Comparison of ENCODE assay signal across 13 cellular contexts in genomic region chr5:71533142-71533541, GRCh38. TPM values are rescaled to one million over a fixed set of nuclear protein-coding genes. Genes with fewer than 3 reads are reported as not detected.
DNase-seq lines count a peak whose midpoint lies in the region; ATAC-seq, FAIRE-seq and TF ChIP-seq lines count a peak whose summit lies in the region.
"Had no signal": no experiment of that assay in that cellular context is flagged by ENCODE, and none has a peak within 500 bp of the region (broad histone marks: within the 10 kb centered on the region; RNA-seq: fewer than 3 reads in every experiment).

No MANE protein-coding gene starts in this region.

- peaks cover 28% of the 10 kb centered on the region for H3F3A ChIP-seq in GM23248 (ENCODE audit: insufficient read depth)

- no peak overlapping the region for H3K23ac ChIP-seq in mesenchymal stem cell (ENCODE audit: low read length in 2 of 2)

- H4K20me1 ChIP-seq in GM23248 (ENCODE audit: insufficient read depth), result no peaks in the 10 kb centered on the region
- no peaks in the 10 kb centered on the region for H4K20me1 ChIP-seq in GM12878 (ENCODE audit: control insufficient read depth, insufficient read depth)

- H3K14ac ChIP-seq in mesenchymal stem cell (ENCODE audit: low read length in 2 of 2), result no peak overlapping the region

- no peak overlapping the region for H4K8ac ChIP-seq in mesenchymal stem cell (ENCODE audit: low read length)

- no peak for TF ChIP-seq EP300 in GM12878 (IDR thresholded peaks at IDR 0.05; ENCODE audit: borderline replicate concordance in 1 of 2, control insufficient read depth in 1 of 2, low read depth in 2 of 2, low read length in 2 of 2)

- H4K91ac ChIP-seq in mesenchymal stem cell (ENCODE audit: low read length), result no peak overlapping the region

- peak; percentile 18 for FAIRE-seq in GM12878 (lab: Jason Lieb, UNC)
- FAIRE-seq: small intestine had no signal

- TF ChIP-seq CTCF in C4-2B (conservative IDR thresholded peaks at IDR 0.05) (no peak), GM12878 (IDR thresholded peaks at IDR 0.05 in 2 of 3, conservative IDR thresholded peaks at IDR 0.05 in 1 of 3; ENCODE audit: control insufficient read depth in 2 of 3, extremely low read depth in 1 of 3, insufficient read depth in 1 of 3, low read depth in 3 of 3, low read length in 3 of 3) (no peak), coronary artery (IDR thresholded peaks at IDR 0.05) (no peak)

- SMC1A ChIA-PET in GM12878 (lab: Charles Lee; ENCODE audit: uncharacterized antibody, unreplicated experiment), result interaction anchor here (0.9 kb wide), 1 partner anchor 11 kb away, joined by 3 read pairs; no protein-coding TSS in a partner anchor

- peaks cover 19% of the 10 kb centered on the region for H3K79me1 ChIP-seq in mesenchymal stem cell (replicated peaks; ENCODE audit: low read length, poor library complexity, severe bottlenecking)

- H3K9ac ChIP-seq in GM23248, result no peak overlapping the region
- no peak overlapping the region for H3K9ac ChIP-seq in GM12878 (ENCODE audit: control insufficient read depth, insufficient read depth, low read length)
- H3K9ac ChIP-seq in mesenchymal stem cell (ENCODE audit: low read length), result peak overlapping the region; percentile 38

- H3K4me3 ChIP-seq in GM23248 (no peak overlapping the region), GM12878 (no peak overlapping the region), mesenchymal stem cell (ENCODE audit: insufficient read depth in 1 of 2, low read depth in 1 of 2, low read length in 2 of 2) (no peak overlapping the region), coronary artery (no peak overlapping the region)
- H3K4me3 ChIP-seq: SJSA1 had no signal

- H3K18ac ChIP-seq in mesenchymal stem cell (ENCODE audit: low read depth in 1 of 2, low read length in 2 of 2), result no peak overlapping the region

- no peak for TF ChIP-seq POLR2A in GM12878 (IDR thresholded peaks at IDR 0.05; ENCODE audit: low read depth, low read length)

- H3K79me2 ChIP-seq in GM23248 (ENCODE audit: insufficient read depth), result peaks cover 40% of the 10 kb centered on the region; the same call in 1 of the 2 replicates
- H3K79me2 ChIP-seq in GM12878 (ENCODE audit: control insufficient read depth, insufficient read depth, low read length), result no peaks in the 10 kb centered on the region

- in situ Hi-C loops in GM23248 (cut with MboI), result no loop called here
- in situ Hi-C loops in GM12878 (cut with MboI), result no loop called here

- no peak overlapping the region for H2BK15ac ChIP-seq in mesenchymal stem cell (ENCODE audit: low read depth, poor library complexity, severe bottlenecking)

- ATAC-seq in GM12878, result no peak
- ATAC-seq in GM18498 (IDR thresholded peaks at IDR 0.05; ENCODE audit: unreplicated experiment), result no peak
- no peak for ATAC-seq in GM21528 (IDR thresholded peaks at IDR 0.05; ENCODE audit: low FRiP score, unreplicated experiment)
- no peak for ATAC-seq in GM18870 (IDR thresholded peaks at IDR 0.05; ENCODE audit: unreplicated experiment)

- POLR2A ChIA-PET in GM12878 (lab: Charles Lee), result no interaction called here

- H3K9me2 ChIP-seq in GM23248 (ENCODE audit: insufficient read depth), result no peaks in the 10 kb centered on the region

- H2BK12ac ChIP-seq in mesenchymal stem cell (ENCODE audit: low read length in 2 of 2), result no peak overlapping the region

- RAD21 ChIA-PET in GM12878 (lab: Charles Lee; ENCODE audit: unreplicated experiment), result no interaction called here

- intact Hi-C loops in GM12878 (cut with micrococcal nuclease; ENCODE audit: unreplicated experiment), result no loop called here

- TF ChIP-seq RAD21 in GM12878 (IDR thresholded peaks at IDR 0.05; ENCODE audit: insufficient read depth, low read depth, low read length), result no peak

- H3K27ac ChIP-seq in C4-2B, result peak overlapping the region; percentile 26; the same call in 1 of the 2 replicates
- H3K27ac ChIP-seq in GM23248, result peak overlapping the region; percentile 65
- H3K27ac ChIP-seq in GM12878 (ENCODE audit: control insufficient read depth, insufficient read depth), result no peak overlapping the region; the same call in 1 of the 2 replicates
- no peak overlapping the region for H3K27ac ChIP-seq in mesenchymal stem cell (ENCODE audit: low read length, poor library complexity, severe bottlenecking)
- H3K27ac ChIP-seq in coronary artery, result no peak overlapping the region
- H3K27ac ChIP-seq: SJSA1 had no signal

- peak; percentile 67 for DNase-seq in GM23248
- DNase-seq in GM12878 (ENCODE audit: low read depth, low spot score), result no peak
- DNase-seq in mesenchymal stem cell, result no peak
- DNase-seq in coronary artery (ENCODE audit: low spot score), result no peak
- DNase-seq: activated gamma-delta T cell; effector CD8-positive, alpha-beta T cell; NCI-H226 had no signal

- peaks cover 18% of the 10 kb centered on the region; the same call in 1 of the 2 replicates for H3K36me3 ChIP-seq in GM23248 (ENCODE audit: low read depth)
- H3K36me3 ChIP-seq in GM12878 (ENCODE audit: control insufficient read depth in 2 of 2, insufficient read depth in 2 of 2, low read length in 1 of 2), result peaks cover 1 to 8% of the 10 kb centered on the region in 2 experiments; a peak in 2 of 4 replicates
- H3K36me3 ChIP-seq in mesenchymal stem cell (ENCODE audit: control insufficient read depth in 1 of 2, insufficient read depth in 2 of 2, low read depth in 1 of 2, low read length in 2 of 2), result peaks cover 24 to 43% of the 10 kb centered on the region in 2 experiments

- no peak overlapping the region for H3K4me2 ChIP-seq in GM23248 (ENCODE audit: unreplicated experiment)
- no peak overlapping the region for H3K4me2 ChIP-seq in GM12878 (ENCODE audit: control insufficient read depth, insufficient read depth)
- no peak overlapping the region for H3K4me2 ChIP-seq in mesenchymal stem cell (ENCODE audit: low read length, poor library complexity, severe bottlenecking)

- H3K4ac ChIP-seq in mesenchymal stem cell (ENCODE audit: low read depth in 1 of 2, low read length in 2 of 2), result no peak overlapping the region

- H2BK5ac ChIP-seq in mesenchymal stem cell (ENCODE audit: low read depth, low read length, poor library complexity, severe bottlenecking), result no peak overlapping the region

- H2AFZ ChIP-seq in GM23248 (no peak overlapping the region), GM12878 (ENCODE audit: control insufficient read depth, low read depth, low read length) (no peak overlapping the region), mesenchymal stem cell (ENCODE audit: low read depth, low read length) (no peak overlapping the region)

- WGBS in GM23248 (ENCODE audit: low coverage in 1 of 2, low lambda C conversion rate in 2 of 2, missing lambda C conversion rate in 2 of 2), 2 experiments, result 89 to 94% methylated on average over 3 of the region's 3 CpGs
- WGBS in GM12878 (ENCODE audit: insufficient coverage, insufficient replicate concordance, low lambda C conversion rate, missing lambda C conversion rate), result 49% methylated on average over 3 of the region's 3 CpGs
- WGBS in mesenchymal stem cell, result 91% methylated on average over 3 of the region's 3 CpGs

- no peak overlapping the region for H2AK5ac ChIP-seq in mesenchymal stem cell (ENCODE audit: low read length, severe bottlenecking)

- BruUV-seq in GM12878 (replicated peaks; lab: Mats Ljungman, UMichigan), result no TSS peak

- H2BK120ac ChIP-seq in mesenchymal stem cell (ENCODE audit: low read depth, low read length), result no peak overlapping the region

- CTCF ChIA-PET in GM12878 (lab: Yijun Ruan, JAX), result interaction anchor here (0.8 to 2.0 kb wide), 3 partner anchors 55 to 68 kb away, joined by 3 to 6 read pairs (median 4); no protein-coding TSS in a partner anchor

- H3K9me3 ChIP-seq in GM23248 (ENCODE audit: low read depth) (no peaks in the 10 kb centered on the region), GM12878 (replicated peaks; ENCODE audit: control insufficient read depth, insufficient read depth, low read length) (no peaks in the 10 kb centered on the region), mesenchymal stem cell (ENCODE audit: control insufficient read depth, low read length) (no peaks in the 10 kb centered on the region)
- H3K9me3 ChIP-seq: SJSA1 had no signal

- H3K4me1 ChIP-seq in GM23248 (ENCODE audit: insufficient read depth) (peaks cover 20% of the 10 kb centered on the region), GM12878 (ENCODE audit: control insufficient read depth, insufficient read depth, low read length) (peaks cover 3% of the 10 kb centered on the region), mesenchymal stem cell (ENCODE audit: control insufficient read depth, insufficient read depth, low read depth, low read length) (peaks cover 2% of the 10 kb centered on the region)
- H3K4me1 ChIP-seq: SJSA1 had no signal

- H3K27me3 ChIP-seq in GM23248 (replicated peaks; ENCODE audit: insufficient read depth) (no peaks in the 10 kb centered on the region), GM12878 (replicated peaks in 1 of 2; ENCODE audit: control insufficient read depth in 2 of 2, insufficient read depth in 2 of 2, low read length in 1 of 2) (no peaks in the 10 kb centered on the region), mesenchymal stem cell (ENCODE audit: control insufficient read depth in 1 of 2, insufficient read depth in 1 of 2, low read length in 2 of 2) (no peaks in the 10 kb centered on the region)
- H3K27me3 ChIP-seq: SJSA1 had no signal

TF ChIP-seq in GM12878, 131 proteins besides CTCF, POLR2A, EP300 and RAD21 (continues in another document):
- TF ChIP-seq SPI1 (IDR thresholded peaks at IDR 0.05; ENCODE audit: borderline replicate concordance, insufficient read depth, low read depth, low read length) (peak; percentile 23; the same call in 1 of the 2 replicates), IKZF2 (IDR thresholded peaks at IDR 0.05) (0 out of 4 replicates have a peak, but pooled peaks of 1 of the 2 experiments have one; percentile 8)

RNA-seq across cellular contexts. Expression of gene MCCC2, which starts 54.0 kb away (rescaled TPM):
- total RNA-seq in GM23248 (2014; rRNA removed; shearing (Covaris generic)), result 11.6 and 23.9 TPM in 2 replicates
- polyA plus RNA-seq in GM23248 (2016; fragmentation: Nextera tagmentation; extraction: Ambion mirVana) (17.8 and 18.5 TPM in 2 replicates), GM12878 (2011; rRNA removed) (96.4 and 116 TPM in 2 replicates), GM12878 (2014; fragmentation: Illumina TruSeq; extraction: Trizol) (103 and 125 TPM in 2 replicates), GM12878 (2014; fragmentation: Nextera tagmentation; extraction: Ambion mirVana) (10 to 100 TPM; 22.2 to 29.1 TPM), GM12878 (2014; rRNA removed) (61.8 and 69.9 TPM in 2 replicates), GM12878 (2016; fragmentation: Nextera tagmentation; extraction: Ambion mirVana) (100 to 1,000 TPM; 102 to 106 TPM)
- 113 and 123 TPM in 2 replicates for total RNA-seq in GM12878 (2013; cell fraction: nucleolus; rRNA removed)
- total RNA-seq in GM12878 (2014; rRNA removed) (56.6 and 63.7 TPM in 2 replicates), GM12878 (2014; rRNA removed; fragmentation: Illumina TruSeq; extraction: Trizol) (66.9 and 67.6 TPM in 2 replicates), GM12878 (2021) (85.6 and 87.9 TPM in 2 replicates)
- polyA plus RNA-seq in GM12878 (2011; ENCODE audit: low read depth), result 32.3 TPM
- polyA plus RNA-seq in GM12878 (2011; cell fraction: cytosol; rRNA removed), result 63.2 and 75.9 TPM in 2 replicates
- polyA plus RNA-seq in GM12878 (2011; cell fraction: nucleus; rRNA removed), result 46.2 and 64.3 TPM in 2 replicates
- 39.2 and 46.5 TPM in 2 replicates for polyA plus RNA-seq in GM12878 (2012)
- 65.3 and 72.5 TPM in 2 replicates for polyA minus RNA-seq in GM12878 (2011; rRNA and poly(A)+ RNA removed)
- 29.0 and 39.8 TPM in 2 replicates for polyA minus RNA-seq in GM12878 (2011; cell fraction: cytosol; rRNA and poly(A)+ RNA removed)
- polyA minus RNA-seq in GM12878 (2011; cell fraction: nucleus; rRNA and poly(A)+ RNA removed), result 24.8 and 34.3 TPM in 2 replicates
- 20.9 TPM for polyA plus RNA-seq in mesenchymal stem cell (2013, experiment 1 of 2)
- 20.9 TPM for polyA plus RNA-seq in mesenchymal stem cell (2013, experiment 2 of 2)

Comparison
In these comparisons a context has a peak if more than half of its experiments do, and no peak if none do; other contexts are left out.
1. H3K27ac ChIP-seq: peak in C4-2B (single experiment) and GM23248 (single experiment); none in GM12878 (single experiment), mesenchymal stem cell (single experiment) and coronary artery (0 of 2).